In genomic region chr22:29388759-29389090, GRCh38 we compare ENCODE assay signal across 8 cellular contexts. TPM values are rescaled to one million over a fixed set of nuclear protein-coding genes. Genes with fewer than 3 reads are reported as not detected.
A peak's percentile ranks its signal among the peaks of the same experiment; 100 is the strongest.
DNase-seq lines count a peak whose midpoint lies in the region; ATAC-seq and TF ChIP-seq lines count a peak whose summit lies in the region.

No MANE protein-coding gene starts in this region.

- peak overlapping the region; percentile 86 for H3K4me3 Mint-ChIP-seq in chondrocyte (ENCODE audit: unreplicated experiment)
- peak overlapping the region; percentile 86 to 97 (median 94) for H3K4me3 Mint-ChIP-seq in naive thymus-derived CD8-positive, alpha-beta T cell

- no peak for TF ChIP-seq POLR2A in GM18505 (IDR thresholded peaks at IDR 0.05; ENCODE audit: borderline replicate concordance, extremely low read depth, insufficient read depth, insufficient read length)

- ATAC-seq in GM18505 (IDR thresholded peaks at IDR 0.05; ENCODE audit: unreplicated experiment) (peak; percentile 13), HG03469 (IDR thresholded peaks at IDR 0.05; ENCODE audit: unreplicated experiment) (peak; percentile 2)
- peak; percentile 6 to 7 for ATAC-seq in naive thymus-derived CD8-positive, alpha-beta T cell

- no peaks in the 10 kb centered on the region for H3K9me3 Mint-ChIP-seq in chondrocyte (ENCODE audit: low read depth)
- no peaks in the 10 kb centered on the region for H3K9me3 Mint-ChIP-seq in naive thymus-derived CD8-positive, alpha-beta T cell

- H3K27me3 Mint-ChIP-seq in chondrocyte (ENCODE audit: low read depth) = no peaks in the 10 kb centered on the region
- H3K27me3 Mint-ChIP-seq in naive thymus-derived CD8-positive, alpha-beta T cell = no peaks in the 10 kb centered on the region

- H3K36me3 Mint-ChIP-seq in chondrocyte (ENCODE audit: low read depth) = peaks cover 1% of the 10 kb centered on the region
- H3K36me3 Mint-ChIP-seq in naive thymus-derived CD8-positive, alpha-beta T cell = peaks cover 0 to 13% (median 0%) of the 10 kb centered on the region in 3 donors

- no peak for DNase-seq in chondrocyte (ENCODE audit: low spot score)
- DNase-seq in naive thymus-derived CD8-positive, alpha-beta T cell = no peak
- no peak for DNase-seq in COLO668 (lab: John Stamatoyannopoulos, UW; ENCODE audit: unreplicated experiment)
- no peak for DNase-seq in NCI-H748 (lab: John Stamatoyannopoulos, UW; ENCODE audit: unreplicated experiment)
- no peak for DNase-seq in hepatic stellate cell (ENCODE audit: low spot score)
- no peak for DNase-seq in hippocampal formation (lab: John Stamatoyannopoulos, UW)

- peak overlapping the region; percentile 81 for H3K27ac Mint-ChIP-seq in chondrocyte (ENCODE audit: unreplicated experiment)
- peak overlapping the region; percentile 13 to 97 (median 96) for H3K27ac Mint-ChIP-seq in naive thymus-derived CD8-positive, alpha-beta T cell

- peaks cover 25% of the 10 kb centered on the region for H3K4me1 Mint-ChIP-seq in chondrocyte (ENCODE audit: low read depth)
- H3K4me1 Mint-ChIP-seq in naive thymus-derived CD8-positive, alpha-beta T cell = peaks cover 17 to 55% (median 49%) of the 10 kb centered on the region in 4 donors

- no peak for TF ChIP-seq CTCF in chondrocyte (IDR thresholded peaks at IDR 0.05)

- POLR2A ChIA-PET in naive thymus-derived CD8-positive, alpha-beta T cell (lab: Charles Lee) = interaction anchor here (1.0 kb wide), 3 partner anchors 18 to 165 kb away, joined by 3 read pairs; no protein-coding TSS in a partner anchor

RNA-seq across cellular contexts. Expression of gene AP1B1, which starts 0.4 kb away (rescaled TPM):
- total RNA-seq in chondrocyte = 42.0 to 55.6 TPM (median 45.7 TPM) in 3 replicates
- total RNA-seq in naive thymus-derived CD8-positive, alpha-beta T cell = 10 to 100 TPM; 44.7 to 45.3 TPM
- polyA plus RNA-seq in naive thymus-derived CD8-positive, alpha-beta T cell = 10 to 100 TPM; 10.9 to 19.8 (median 11.3) TPM

RNA-seq across cellular contexts. Expression of gene RFPL1, which starts 49.7 kb away (rescaled TPM):
- total RNA-seq in chondrocyte = not detected in 3 replicates
- not detected for total RNA-seq in naive thymus-derived CD8-positive, alpha-beta T cell
- polyA plus RNA-seq in naive thymus-derived CD8-positive, alpha-beta T cell = under 1 TPM in 1 of 3 donors, not detected in 2; 0.11 TPM
